ENCODE assay signal across 9 cellular contexts in genomic region chr5:125410501-125411162, GRCh38.
DNase-seq lines count a peak whose midpoint lies in the region; ATAC-seq and TF ChIP-seq lines count a peak whose summit lies in the region.
"Had no signal": no experiment of that assay in that cellular context is flagged by ENCODE, and none has a peak within 500 bp of the region (broad histone marks: within the 10 kb centered on the region; RNA-seq: fewer than 3 reads in every experiment).

No MANE protein-coding gene starts in this region.

- peaks cover 68% of the 10 kb centered on the region for H3K4me1 Mint-ChIP-seq in progenitor cell of endocrine pancreas (ENCODE audit: low read depth)
- H3K4me1 Mint-ChIP-seq in T-helper 2 cell treated with Interferon-gamma antibody and Interleukin-4, amounts not matched to agents 5 μg/mL and 100 μg/mL, for 36 hours (ENCODE audit: low read depth) = peaks cover 2% of the 10 kb centered on the region
- H3K4me1 Mint-ChIP-seq: T-helper 17 cell had no signal

- peak; percentile 64 for DNase-seq in ELR (ENCODE audit: low read depth)
- DNase-seq in NCI-H69 (lab: John Stamatoyannopoulos, UW) = peak; percentile 82
- no peak for DNase-seq in epithelial cell of prostate (ENCODE audit: low read depth, low spot score)
- DNase-seq in progenitor cell of endocrine pancreas (ENCODE audit: low spot score, unreplicated experiment) = no peak
- no peak for DNase-seq in stimulated activated naive CD4-positive, alpha-beta T cell (lab: John Stamatoyannopoulos, UW)
- DNase-seq in T-helper 2 cell treated with Interferon-gamma antibody and Interleukin-4, amounts not matched to agents 5 μg/mL and 100 μg/mL, for 36 hours (ENCODE audit: low spot score) = no peak
- DNase-seq in coronary artery (ENCODE audit: low spot score) = no peak
- DNase-seq: T-helper 17 cell had no signal

- no peaks in the 10 kb centered on the region for H3K9me3 Mint-ChIP-seq in progenitor cell of endocrine pancreas (ENCODE audit: low read depth)
- H3K9me3 Mint-ChIP-seq in T-helper 2 cell treated with Interferon-gamma antibody and Interleukin-4, amounts not matched to agents 5 μg/mL and 100 μg/mL, for 36 hours = no peaks in the 10 kb centered on the region

- ATAC-seq in GM18907 (IDR thresholded peaks at IDR 0.05; ENCODE audit: unreplicated experiment) = no peak
- ATAC-seq: T-helper 17 cell had no signal

- H3K27ac Mint-ChIP-seq in progenitor cell of endocrine pancreas = peak overlapping the region; percentile 83
- no peak overlapping the region for H3K27ac Mint-ChIP-seq in T-helper 2 cell treated with Interferon-gamma antibody and Interleukin-4, amounts not matched to agents 5 μg/mL and 100 μg/mL, for 36 hours
- H3K27ac Mint-ChIP-seq: T-helper 17 cell had no signal

- peak overlapping the region; percentile 96 for H3K27ac ChIP-seq in epithelial cell of prostate
- H3K27ac ChIP-seq in coronary artery = peak overlapping the region in 1 of 2 donors; percentile 31

- H3K27me3 Mint-ChIP-seq in progenitor cell of endocrine pancreas = no peaks in the 10 kb centered on the region
- no peaks in the 10 kb centered on the region for H3K27me3 Mint-ChIP-seq in T-helper 2 cell treated with Interferon-gamma antibody and Interleukin-4, amounts not matched to agents 5 μg/mL and 100 μg/mL, for 36 hours (ENCODE audit: low read depth)
- H3K27me3 Mint-ChIP-seq: T-helper 17 cell had no signal

- H3K4me3 ChIP-seq in coronary artery = no peak overlapping the region

- no peak overlapping the region for H3K4me3 Mint-ChIP-seq in progenitor cell of endocrine pancreas (ENCODE audit: low read depth)
- H3K4me3 Mint-ChIP-seq in T-helper 2 cell treated with Interferon-gamma antibody and Interleukin-4, amounts not matched to agents 5 μg/mL and 100 μg/mL, for 36 hours = no peak overlapping the region
- H3K4me3 Mint-ChIP-seq: T-helper 17 cell had no signal

- TF ChIP-seq CTCF in progenitor cell of endocrine pancreas (IDR thresholded peaks at IDR 0.05; ENCODE audit: unreplicated experiment) = no peak
- no peak for TF ChIP-seq CTCF in coronary artery (IDR thresholded peaks at IDR 0.05)

- H3K36me3 Mint-ChIP-seq in progenitor cell of endocrine pancreas (ENCODE audit: insufficient read depth) = no peaks in the 10 kb centered on the region
- H3K36me3 Mint-ChIP-seq in T-helper 2 cell treated with Interferon-gamma antibody and Interleukin-4, amounts not matched to agents 5 μg/mL and 100 μg/mL, for 36 hours (ENCODE audit: low read depth) = no peaks in the 10 kb centered on the region

Comparison
In these comparisons a context has a peak if more than half of its experiments do, and no peak if none do; other contexts are left out.
1. DNase-seq: peak in ELR (single experiment) and NCI-H69 (single experiment); none in epithelial cell of prostate (single experiment), progenitor cell of endocrine pancreas (single experiment), stimulated activated naive CD4-positive, alpha-beta T cell (0 of 6), T-helper 2 cell treated with Interferon-gamma antibody and Interleukin-4, amounts not matched to agents 5 μg/mL and 100 μg/mL, for 36 hours (single experiment) and coronary artery (single experiment).